In genomic region chr1:54323324-54323739, GRCh38 we compare ENCODE assay signal across 13 cellular contexts.
DNase-seq lines count a peak whose midpoint lies in the region; ATAC-seq, FAIRE-seq and TF ChIP-seq lines count a peak whose summit lies in the region.
"Had no signal": no experiment of that assay in that cellular context is flagged by ENCODE, and none has a peak within 500 bp of the region (broad histone marks: within the 10 kb centered on the region; RNA-seq: fewer than 3 reads in every experiment).

No MANE protein-coding gene starts in this region.

- no peak overlapping the region for H3K4me3 Mint-ChIP-seq in T-helper 17 cell
- H3K4me3 Mint-ChIP-seq: neural crest cell had no signal

- no peak overlapping the region for H4K12ac ChIP-seq in trophoblast cell (ENCODE audit: low read depth, low read length)

- TF ChIP-seq POLR2A in gastroesophageal sphincter (IDR thresholded peaks at IDR 0.05): no peak

- peaks cover 5% of the 10 kb centered on the region for H3K79me1 ChIP-seq in trophoblast cell (ENCODE audit: low read length)

- peaks cover 15 to 75% (median 53%) of the 10 kb centered on the region in 3 donors for H3K4me1 ChIP-seq in gastroesophageal sphincter
- H3K4me1 ChIP-seq in trophoblast cell (ENCODE audit: control insufficient read depth in 1 of 2, insufficient read depth in 2 of 2, low read length in 2 of 2): peaks cover 46 to 47% of the 10 kb centered on the region in 2 experiments

- H3K27ac ChIP-seq in gastroesophageal sphincter (peak overlapping the region in 3 of 4 donors; percentile 81 to 89 (median 84)), trophoblast cell (ENCODE audit: low read depth, low read length) (peak overlapping the region; percentile 28)
- H3K27ac ChIP-seq: C4-2B, SJCRH30 had no signal

- no peak overlapping the region for H2BK120ac ChIP-seq in trophoblast cell (ENCODE audit: insufficient read depth, low read length, poor library complexity)

- peak; percentile 19 for TF ChIP-seq CTCF in D721Med (IDR thresholded peaks at IDR 0.05; ENCODE audit: insufficient read depth, missing control alignments)
- TF ChIP-seq CTCF in gastroesophageal sphincter (IDR thresholded peaks at IDR 0.05): peak in 1 of 4 experiments; percentile 42

- no peak overlapping the region for H3K18ac ChIP-seq in trophoblast cell (ENCODE audit: low read length)

- no peak overlapping the region for H4K91ac ChIP-seq in trophoblast cell (ENCODE audit: low read depth, low read length)

- H3K79me2 ChIP-seq in trophoblast cell (ENCODE audit: control insufficient read depth, insufficient read depth, low read length, poor library complexity): peaks cover 13% of the 10 kb centered on the region

- no peak overlapping the region for H3K14ac ChIP-seq in trophoblast cell (ENCODE audit: low read length)

- H3K9me3 ChIP-seq in T-helper 17 cell (ENCODE audit: control insufficient read depth, low read length, poor library complexity, severe bottlenecking) (no peaks in the 10 kb centered on the region), gastroesophageal sphincter (no peaks in the 10 kb centered on the region), trophoblast cell (ENCODE audit: insufficient read depth, low read depth, low read length) (no peaks in the 10 kb centered on the region)
- H3K9me3 ChIP-seq: SJCRH30 had no signal

- H3K4me1 Mint-ChIP-seq in T-helper 17 cell: peaks cover 40% of the 10 kb centered on the region

- no peak for DNase-seq in D721Med (ENCODE audit: insufficient read length, low spot score)
- no peak for DNase-seq in T-helper 17 cell
- peak; percentile 99 for DNase-seq in trophoblast cell
- no peak for DNase-seq in central memory CD4-positive, alpha-beta T cell
- no peak for DNase-seq in UCSD-AML1 (lab: John Stamatoyannopoulos, UW; ENCODE audit: unreplicated experiment)
- DNase-seq in activated CD4-positive, alpha-beta T cell treated with anti-CD3 and anti-CD28 coated beads, Interleukin-2, amount 50 U/mL, for 1 hour: no peak
- DNase-seq: activated CD4-positive, alpha-beta T cell treated with anti-CD3 and anti-CD28 coated beads for 4 hours; SJCRH30; stimulated activated CD4-positive, alpha-beta T cell treated with anti-CD3 and anti-CD28 coated beads, Interleukin-2, amount 100 ng/mL, for 48 hours had no signal

- H2BK12ac ChIP-seq in trophoblast cell (ENCODE audit: low read length): no peak overlapping the region

- TF ChIP-seq EP300 in gastroesophageal sphincter (IDR thresholded peaks at IDR 0.05): no peak

- no peak overlapping the region for H2AK5ac ChIP-seq in trophoblast cell (ENCODE audit: low read length)

- no peak overlapping the region for H4K8ac ChIP-seq in trophoblast cell (ENCODE audit: low read depth, low read length)

- no peaks in the 10 kb centered on the region for H3K36me3 Mint-ChIP-seq in T-helper 17 cell (ENCODE audit: low read depth)

- no peak overlapping the region for H3K4me2 ChIP-seq in trophoblast cell (ENCODE audit: low read length)

- H2BK5ac ChIP-seq in trophoblast cell (ENCODE audit: low read depth, low read length, poor library complexity): no peak overlapping the region

- H3K27me3 ChIP-seq in gastroesophageal sphincter (no peaks in the 10 kb centered on the region), trophoblast cell (ENCODE audit: insufficient read depth, low read length) (no peaks in the 10 kb centered on the region)
- H3K27me3 ChIP-seq: SJCRH30 had no signal

- H3K27me3 Mint-ChIP-seq in T-helper 17 cell: no peaks in the 10 kb centered on the region

- peak overlapping the region; percentile 51 for H3K27ac Mint-ChIP-seq in T-helper 17 cell

- H3K23ac ChIP-seq in trophoblast cell (ENCODE audit: low read length): no peak overlapping the region

- H3K9ac ChIP-seq in trophoblast cell (ENCODE audit: low read length): no peak overlapping the region

- no peak for FAIRE-seq in D721Med (lab: Jason Lieb, UNC)

- ATAC-seq in T-helper 17 cell (no peak), gastroesophageal sphincter (no peak), HG03159 (IDR thresholded peaks at IDR 0.05; ENCODE audit: unreplicated experiment) (no peak)

- peak overlapping the region; percentile 0 for H3K4ac ChIP-seq in trophoblast cell (ENCODE audit: low read depth, low read length)

- WGBS in gastroesophageal sphincter (ENCODE audit: low coverage in 1 of 2), 2 donors: 50% methylated on average over 2 of the region's 6 CpGs; no CpG with 5 or more reads in 1 of the 2 donors
- no CpG with 5 or more reads among the region's 6 CpGs for WGBS in trophoblast cell (ENCODE audit: extremely low coverage, insufficient coverage, insufficient read length)

- H3K36me3 ChIP-seq in gastroesophageal sphincter: no peaks in the 10 kb centered on the region
- H3K36me3 ChIP-seq in trophoblast cell (ENCODE audit: control insufficient read depth in 1 of 2, insufficient read depth in 2 of 2, low read length in 2 of 2): peaks cover 5 to 7% of the 10 kb centered on the region in 2 experiments
- H3K36me3 ChIP-seq: SJCRH30 had no signal

- H2AFZ ChIP-seq in trophoblast cell (ENCODE audit: insufficient read depth, low read length, poor library complexity): peak overlapping the region; percentile 17

- no peak overlapping the region for H3K4me3 ChIP-seq in gastroesophageal sphincter
- H3K4me3 ChIP-seq in trophoblast cell (ENCODE audit: low read depth, low read length): no peak overlapping the region
- H3K4me3 ChIP-seq: SJCRH30 had no signal

Comparison
In these comparisons a context has a peak if more than half of its experiments do, and no peak if none do; other contexts are left out.
1. DNase-seq: peak in trophoblast cell (2 of 2); none in D721Med (single experiment), T-helper 17 cell (0 of 3), central memory CD4-positive, alpha-beta T cell (single experiment), UCSD-AML1 (single experiment) and activated CD4-positive, alpha-beta T cell treated with anti-CD3 and anti-CD28 coated beads, Interleukin-2, amount 50 U/mL, for 1 hour (single experiment).